9 cellular contexts compared by ENCODE assay signal in genomic region chr3:51955175-51955892, GRCh38. TPM values are rescaled to one million over a fixed set of nuclear protein-coding genes. Genes with fewer than 3 reads are reported as not detected.
DNase-seq lines count a peak whose midpoint lies in the region; ATAC-seq, FAIRE-seq and TF ChIP-seq lines count a peak whose summit lies in the region.
"Had no signal": no experiment of that assay in that cellular context is flagged by ENCODE, and none has a peak within 500 bp of the region (broad histone marks: within the 10 kb centered on the region; RNA-seq: fewer than 3 reads in every experiment).

GPR62 (plus strand) TSS chr3:51955381; CDS start chr3:51955653, 272 bp downstream.

- no peaks in the 10 kb centered on the region for H3K4me1 ChIP-seq in GM12878 (ENCODE audit: control insufficient read depth, insufficient read depth, low read length)
- peaks cover 0 to 12% of the 10 kb centered on the region in 2 donors for H3K4me1 ChIP-seq in kidney (ENCODE audit: control insufficient read depth in 1 of 2, insufficient read depth in 1 of 2, low read depth in 1 of 2, low read length in 2 of 2)

- no peak within 1 kb of the TSS for H3K27ac ChIP-seq in GM12878 (ENCODE audit: control insufficient read depth, insufficient read depth)
- H3K27ac ChIP-seq in kidney (ENCODE audit: low read depth in 2 of 2, low read length in 2 of 2) = peak within 1 kb of the TSS in 1 of 2 donors; percentile 23
- H3K27ac ChIP-seq in skin epidermis = peak within 1 kb of the TSS in 4 of 21 experiments; percentile 9 to 62 (median 30)

- 74% methylated on average over 33 of the region's 33 CpGs for WGBS in GM12878 (ENCODE audit: insufficient coverage, insufficient replicate concordance, low lambda C conversion rate, missing lambda C conversion rate)

- RAD21 ChIA-PET in GM12878 (lab: Charles Lee; ENCODE audit: unreplicated experiment) = no interaction called here

- BruUV-seq in GM12878 (replicated peaks; lab: Mats Ljungman, UMichigan) = no TSS peak

- TF ChIP-seq CTCF in HFF-Myc (IDR thresholded peaks at IDR 0.05; ENCODE audit: low read depth, low read length, missing control alignments) = no peak
- no peak for TF ChIP-seq CTCF in GM12878 (IDR thresholded peaks at IDR 0.05 in 2 of 3, conservative IDR thresholded peaks at IDR 0.05 in 1 of 3; ENCODE audit: control insufficient read depth in 2 of 3, extremely low read depth in 1 of 3, insufficient read depth in 1 of 3, low read depth in 3 of 3, low read length in 3 of 3)
- TF ChIP-seq CTCF in kidney (IDR thresholded peaks at IDR 0.05; ENCODE audit: borderline replicate concordance, extremely low read depth, insufficient read depth) = no peak
- no peak for TF ChIP-seq CTCF in GM13977 (IDR thresholded peaks at IDR 0.05; ENCODE audit: extremely low read depth, insufficient read depth, missing control alignments)

- peak within 1 kb of the TSS; percentile 22; the same call in 1 of the 2 replicates for H3K4me2 ChIP-seq in GM12878 (ENCODE audit: control insufficient read depth, insufficient read depth)

- POLR2A ChIA-PET in GM12878 (lab: Charles Lee) = no interaction called here

- in situ Hi-C loops in GM12878 (cut with MboI) = no loop called here
- in situ Hi-C loops in GM13977 (cut with MboI; ENCODE audit: low pct_unique_long_range_greater_than_20kb, low sequenced_read_pairs, unreplicated experiment) = no loop called here

- no peak for TF ChIP-seq POLR2A in GM12878 (IDR thresholded peaks at IDR 0.05; ENCODE audit: low read depth, low read length)

- no peaks in the 10 kb centered on the region for H3K9me3 ChIP-seq in GM12878 (replicated peaks; ENCODE audit: control insufficient read depth, insufficient read depth, low read length)
- no peaks in the 10 kb centered on the region for H3K9me3 ChIP-seq in kidney (ENCODE audit: control insufficient read depth in 1 of 2, low read length in 2 of 2)

- H2AFZ ChIP-seq in GM12878 (ENCODE audit: control insufficient read depth, low read depth, low read length) = no peak within 1 kb of the TSS; the same call in 1 of the 2 replicates

- intact Hi-C loops in GM12878 (cut with micrococcal nuclease; ENCODE audit: unreplicated experiment) = no loop called here
- intact Hi-C loops in kidney (cut with DNase I) = no loop called here

- H3K36me3 ChIP-seq in GM12878 (ENCODE audit: control insufficient read depth in 2 of 2, insufficient read depth in 2 of 2, low read length in 1 of 2) (no peaks in the 10 kb centered on the region), kidney (ENCODE audit: control insufficient read depth in 1 of 2, insufficient read depth in 2 of 2, low read length in 2 of 2) (no peaks in the 10 kb centered on the region)

- H4K20me1 ChIP-seq in GM12878 (ENCODE audit: control insufficient read depth, insufficient read depth) = no peaks in the 10 kb centered on the region

- SMC1A ChIA-PET in GM12878 (lab: Charles Lee; ENCODE audit: uncharacterized antibody, unreplicated experiment) = no interaction called here

- H3K4me3 ChIP-seq in HFF-Myc (replicated peaks; ENCODE audit: low read depth, low read length) = 0 out of 2 replicates have a peak within 1 kb of the TSS, but pooled peaks have one; percentile 20
- no peak within 1 kb of the TSS for H3K4me3 ChIP-seq in GM12878
- peak within 1 kb of the TSS in 1 of 2 donors; percentile 43 for H3K4me3 ChIP-seq in kidney (ENCODE audit: low read length in 2 of 2)
- peak within 1 kb of the TSS; percentile 12 to 39 (median 20) for H3K4me3 ChIP-seq in skin epidermis

- FAIRE-seq in GM12878 (lab: Jason Lieb, UNC) (no peak), kidney (lab: Jason Lieb, UNC) (no peak)

- no peak for DNase-seq in HFF-Myc (ENCODE audit: extremely low read depth, low read depth)
- no peak for DNase-seq in GM12878 (ENCODE audit: low read depth, low spot score)
- DNase-seq in kidney = peak; percentile 75
- DNase-seq in germinal center (ENCODE audit: low spot score) = no peak
- DNase-seq in GM13977 (ENCODE audit: low spot score) = no peak
- DNase-seq in NCI-H2107 treated with DMSO at 0.1 percent for 48 hours (lab: John Stamatoyannopoulos, UW; ENCODE audit: unreplicated experiment) = no peak
- no peak for DNase-seq in NCI-H1930 (lab: John Stamatoyannopoulos, UW)
- DNase-seq: effector CD8-positive, alpha-beta T cell had no signal

- ATAC-seq in GM12878 = no peak

- H3K27me3 ChIP-seq in GM12878 (replicated peaks in 1 of 2; ENCODE audit: control insufficient read depth in 2 of 2, insufficient read depth in 2 of 2, low read length in 1 of 2) = peaks cover 0 to 8% of the 10 kb centered on the region in 2 experiments; a peak in 3 of 4 replicates

- no peak for TF ChIP-seq RAD21 in GM12878 (IDR thresholded peaks at IDR 0.05; ENCODE audit: insufficient read depth, low read depth, low read length)

- H3K79me2 ChIP-seq in GM12878 (ENCODE audit: control insufficient read depth, insufficient read depth, low read length) = no peaks in the 10 kb centered on the region

- H3K9ac ChIP-seq in GM12878 (ENCODE audit: control insufficient read depth, insufficient read depth, low read length) = no peak within 1 kb of the TSS
- peak within 1 kb of the TSS in 1 of 2 donors; percentile 35 for H3K9ac ChIP-seq in kidney (ENCODE audit: low read length in 2 of 2)

- no peak for TF ChIP-seq EP300 in GM12878 (IDR thresholded peaks at IDR 0.05; ENCODE audit: borderline replicate concordance in 1 of 2, control insufficient read depth in 1 of 2, low read depth in 2 of 2, low read length in 2 of 2)

- CTCF ChIA-PET in GM12878 (lab: Yijun Ruan, JAX) = interaction anchor here (1.5 to 1.6 kb wide), 2 partner anchors 13 to 14 kb away, joined by 4 to 5 read pairs; partner anchors contain the start of genes PARP3 and RRP9

TF ChIP-seq in GM12878, 131 proteins besides CTCF, POLR2A, EP300 and RAD21 (continues in another document):
- TF ChIP-seq MTA3 (IDR thresholded peaks at IDR 0.05; ENCODE audit: borderline replicate concordance, low read length) (no peak), JUND (IDR thresholded peaks at IDR 0.05; ENCODE audit: low read depth, low read length) (no peak), PBX3 (IDR thresholded peaks at IDR 0.05; ENCODE audit: insufficient replicate concordance, low read depth, low read length) (no peak), MYC (IDR thresholded peaks at IDR 0.05; ENCODE audit: insufficient read depth, insufficient read length, insufficient replicate concordance, low read length, severe bottlenecking) (no peak), NR2C1 (IDR thresholded peaks at IDR 0.05) (no peak), IKZF2 (IDR thresholded peaks at IDR 0.05) (no peak), SKIL (IDR thresholded peaks at IDR 0.05; ENCODE audit: low read depth, poor library complexity, severe bottlenecking) (no peak), SIN3A (IDR thresholded peaks at IDR 0.05; ENCODE audit: low read depth, low read length) (no peak), TARDBP (IDR thresholded peaks at IDR 0.05; ENCODE audit: borderline replicate concordance) (no peak), SREBF2 (IDR thresholded peaks at IDR 0.05; ENCODE audit: low read length) (no peak), FOXK2 (IDR thresholded peaks at IDR 0.05) (no peak)

RNA-seq across cellular contexts. Expression of gene GPR62, which starts in this region (rescaled TPM):
- not detected in 2 replicates for total RNA-seq in GM12878 (2013; cell fraction: nucleolus; rRNA removed)
- total RNA-seq in GM12878 (2014; rRNA removed) = not detected in 2 replicates
- total RNA-seq in GM12878 (2014; rRNA removed; fragmentation: Illumina TruSeq; extraction: Trizol) = not detected in 2 replicates
- total RNA-seq in GM12878 (2021) = not detected in 2 replicates
- polyA plus RNA-seq in GM12878 (2011; ENCODE audit: low read depth) = not detected
- not detected in 2 replicates for polyA plus RNA-seq in GM12878 (2011; rRNA removed)
- not detected in 2 replicates for polyA plus RNA-seq in GM12878 (2011; cell fraction: cytosol; rRNA removed)
- 0.07 TPM in 1 of 2 replicates, not detected in the other for polyA plus RNA-seq in GM12878 (2011; cell fraction: nucleus; rRNA removed)
- 0.06 and 0.07 TPM in 2 replicates for polyA plus RNA-seq in GM12878 (2012)
- polyA plus RNA-seq in GM12878 (2014; fragmentation: Illumina TruSeq; extraction: Trizol) = not detected in 2 replicates
- polyA plus RNA-seq in GM12878 (2014; fragmentation: Nextera tagmentation; extraction: Ambion mirVana) = not detected
- polyA plus RNA-seq in GM12878 (2014; rRNA removed) = not detected in 2 replicates
- not detected for polyA plus RNA-seq in GM12878 (2016; fragmentation: Nextera tagmentation; extraction: Ambion mirVana)
- not detected in 2 replicates for polyA minus RNA-seq in GM12878 (2011; rRNA and poly(A)+ RNA removed)
- not detected in 2 replicates for polyA minus RNA-seq in GM12878 (2011; cell fraction: cytosol; rRNA and poly(A)+ RNA removed)
- 0.19 TPM in 1 of 2 replicates, not detected in the other for polyA minus RNA-seq in GM12878 (2011; cell fraction: nucleus; rRNA and poly(A)+ RNA removed)
- total RNA-seq in kidney = 0.09 TPM
- 0.41 TPM for polyA plus RNA-seq in kidney (ENCODE audit: insufficient read depth, low read depth, low replicate concordance)

Comparison
In these comparisons a context has a peak if more than half of its experiments do, and no peak if none do; other contexts are left out.
1. Peak in DNase-seq in kidney; RNA of the gene not detected or under 1 TPM.